16 cellular contexts compared by ENCODE assay signal in the genomic region with DNA sequence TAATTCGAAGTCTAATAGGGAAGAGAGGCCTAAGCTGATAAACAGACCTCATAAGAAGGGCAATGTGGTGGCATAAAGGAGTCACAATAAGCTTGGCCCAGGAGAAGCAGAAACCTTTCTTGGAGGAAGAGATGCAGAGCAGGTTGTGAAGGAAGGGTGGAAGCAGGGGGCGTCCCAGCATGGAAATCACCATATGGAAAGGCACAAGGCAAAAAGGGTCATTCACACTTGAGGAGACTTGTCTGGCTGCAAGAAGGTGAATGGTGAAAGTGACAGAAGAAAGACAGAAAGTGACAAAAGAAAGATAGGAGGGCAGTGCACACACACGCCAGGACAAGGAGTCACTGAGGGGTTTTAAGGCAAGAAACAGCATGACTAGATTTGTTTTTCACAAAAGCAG. TPM values are rescaled to one million over a fixed set of nuclear protein-coding genes. Genes with fewer than 3 reads are reported as not detected.
A peak's percentile ranks its signal among the peaks of the same experiment; 100 is the strongest.
DNase-seq lines count a peak whose midpoint lies in the region; ATAC-seq and TF ChIP-seq lines count a peak whose summit lies in the region.
"Had no signal": no experiment of that assay in that cellular context is flagged by ENCODE, and none has a peak within 500 bp of the region (broad histone marks: within the 10 kb centered on the region; RNA-seq: fewer than 3 reads in every experiment).

No MANE protein-coding gene starts in this region.

- intact Hi-C loops in aorta (cut with DNase I) = no loop called here

- TF ChIP-seq CTCF in WTC11 (IDR thresholded peaks at IDR 0.05) (no peak), endodermal cell (conservative IDR thresholded peaks at IDR 0.05) (no peak)

- peaks cover 14% of the 10 kb centered on the region for H3K4me1 Mint-ChIP-seq in WTC11
- H3K4me1 Mint-ChIP-seq in endodermal cell = no peaks in the 10 kb centered on the region
- H3K4me1 Mint-ChIP-seq in stimulated activated effector memory CD8-positive, alpha-beta T cell treated with anti-CD3 and anti-CD28 coated beads, Interleukin-12 subunit alpha, Interleukin-12 subunit beta, amount 100 ng/mL, for 72 hours = peaks cover 27% of the 10 kb centered on the region
- H3K4me1 Mint-ChIP-seq: B cell had no signal

- H3K36me3 Mint-ChIP-seq in WTC11 (no peaks in the 10 kb centered on the region), endodermal cell (ENCODE audit: low read depth) (peaks cover 10% of the 10 kb centered on the region)
- peaks cover 76% of the 10 kb centered on the region for H3K36me3 Mint-ChIP-seq in stimulated activated effector memory CD8-positive, alpha-beta T cell treated with anti-CD3 and anti-CD28 coated beads, Interleukin-12 subunit alpha, Interleukin-12 subunit beta, amount 100 ng/mL, for 72 hours

- H3K36me3 ChIP-seq in H7 (replicated peaks; ENCODE audit: control insufficient read depth, insufficient read depth, low read length) (no peaks in the 10 kb centered on the region), endodermal cell (ENCODE audit: control insufficient read depth, insufficient read depth, low read length) (no peaks in the 10 kb centered on the region), aorta (ENCODE audit: control insufficient read depth in 1 of 2, insufficient read depth in 2 of 2, low read length in 1 of 2) (peaks cover 0 to 9% of the 10 kb centered on the region in 2 donors)

- CTCF ChIA-PET in WTC11 (lab: Charles Lee) = interaction anchor here (0.8 to 1.0 kb wide), 2 partner anchors 38 to 469 kb away, joined by 3 to 4 read pairs; no protein-coding TSS in a partner anchor

- H3K9me3 Mint-ChIP-seq in WTC11 (no peaks in the 10 kb centered on the region), endodermal cell (no peaks in the 10 kb centered on the region)
- H3K9me3 Mint-ChIP-seq in stimulated activated effector memory CD8-positive, alpha-beta T cell treated with anti-CD3 and anti-CD28 coated beads, Interleukin-12 subunit alpha, Interleukin-12 subunit beta, amount 100 ng/mL, for 72 hours = no peaks in the 10 kb centered on the region
- H3K9me3 Mint-ChIP-seq: CD4-positive, alpha-beta memory T cell; H9; HFFc6; IgD-negative memory B cell had no signal

- 79 to 86% methylated on average over 3 of the region's 3 CpGs for WGBS in endodermal cell (ENCODE audit: insufficient coverage in 1 of 2, insufficient read length in 1 of 2), 2 experiments
- WGBS in aorta, 2 donors = 90% methylated on average over 3 of the region's 3 CpGs

- H3K4me1 ChIP-seq in endodermal cell (ENCODE audit: control insufficient read depth, insufficient read depth, low read length) = no peaks in the 10 kb centered on the region
- no peaks in the 10 kb centered on the region for H3K4me1 ChIP-seq in aorta (ENCODE audit: control insufficient read depth in 1 of 2, insufficient read depth in 2 of 2, low read length in 2 of 2)

- H3K4me3 Mint-ChIP-seq in WTC11 (no peak overlapping the region), endodermal cell (no peak overlapping the region)
- H3K4me3 Mint-ChIP-seq in stimulated activated effector memory CD8-positive, alpha-beta T cell treated with anti-CD3 and anti-CD28 coated beads, Interleukin-12 subunit alpha, Interleukin-12 subunit beta, amount 100 ng/mL, for 72 hours = no peak overlapping the region
- H3K4me3 Mint-ChIP-seq: B cell; CD4-positive, alpha-beta memory T cell; H9; HFFc6; IgD-negative memory B cell had no signal

- H3K27me3 Mint-ChIP-seq in WTC11 (ENCODE audit: low read depth) (no peaks in the 10 kb centered on the region), endodermal cell (ENCODE audit: insufficient read depth) (no peaks in the 10 kb centered on the region)
- H3K27me3 Mint-ChIP-seq: B cell; CD4-positive, alpha-beta memory T cell; IgD-negative memory B cell had no signal

- H3K4me3 ChIP-seq in H7 (ENCODE audit: insufficient read depth, low read depth, low read length) = no peak overlapping the region
- no peak overlapping the region for H3K4me3 ChIP-seq in endodermal cell (ENCODE audit: low read length)
- H3K4me3 ChIP-seq in aorta (ENCODE audit: low read length in 2 of 2) = no peak overlapping the region

- DNase-seq in H7 (peak; percentile 27), WTC11 (ENCODE audit: low spot score) (no peak), endodermal cell (peak; percentile 62), amygdala (lab: John Stamatoyannopoulos, UW) (no peak), aorta (no peak), NCI-H146 (lab: John Stamatoyannopoulos, UW) (no peak)
- DNase-seq in stimulated activated effector memory CD8-positive, alpha-beta T cell treated with anti-CD3 and anti-CD28 coated beads, Interleukin-12 subunit alpha, Interleukin-12 subunit beta, amount 100 ng/mL, for 72 hours (ENCODE audit: low spot score in 2 of 2) = no peak
- DNase-seq: C1 segment of cervical spinal cord; CD4-positive, alpha-beta memory T cell; DMS153; DND-41; GDM1; H9; HFFc6 had no signal

- peak overlapping the region; percentile 29; the same call in 1 of the 2 replicates for H3K27ac Mint-ChIP-seq in WTC11
- no peak overlapping the region for H3K27ac Mint-ChIP-seq in endodermal cell
- H3K27ac Mint-ChIP-seq in stimulated activated effector memory CD8-positive, alpha-beta T cell treated with anti-CD3 and anti-CD28 coated beads, Interleukin-12 subunit alpha, Interleukin-12 subunit beta, amount 100 ng/mL, for 72 hours = peak overlapping the region; percentile 2
- H3K27ac Mint-ChIP-seq: B cell, HFFc6, IgD-negative memory B cell had no signal

- POLR2A ChIA-PET in WTC11 (lab: Charles Lee) = no interaction called here

- H3K27ac ChIP-seq in endodermal cell (ENCODE audit: low read depth, low read length) (no peak overlapping the region), aorta (ENCODE audit: low read depth in 1 of 2, low read length in 2 of 2) (no peak overlapping the region)

- H3K27me3 ChIP-seq in H7 (ENCODE audit: control insufficient read depth, insufficient read depth, low read length) = no peaks in the 10 kb centered on the region
- no peaks in the 10 kb centered on the region for H3K27me3 ChIP-seq in endodermal cell (ENCODE audit: control insufficient read depth, insufficient read depth, low read length, poor library complexity, severe bottlenecking)
- H3K27me3 ChIP-seq in aorta (ENCODE audit: control insufficient read depth in 1 of 2, insufficient read depth in 2 of 2, low read length in 1 of 2) = no peaks in the 10 kb centered on the region

- ATAC-seq in WTC11 (peak; percentile 76), aorta (ENCODE audit: low FRiP score) (no peak)
- no peak for ATAC-seq in stimulated activated effector memory CD8-positive, alpha-beta T cell treated with anti-CD3 and anti-CD28 coated beads, Interleukin-12 subunit alpha, Interleukin-12 subunit beta, amount 100 ng/mL, for 72 hours

- H3K9ac ChIP-seq in endodermal cell (ENCODE audit: extremely low read depth, low read length, poor library complexity, severe bottlenecking) = no peak overlapping the region

- H3K9me3 ChIP-seq in endodermal cell (ENCODE audit: control insufficient read depth, low read length) (no peaks in the 10 kb centered on the region), aorta (ENCODE audit: control insufficient read depth, low read length) (no peaks in the 10 kb centered on the region)

TF ChIP-seq in WTC11, 78 proteins besides CTCF, POLR2A, EP300 and RAD21 (continues in another document):
- TF ChIP-seq, protein P1, sequence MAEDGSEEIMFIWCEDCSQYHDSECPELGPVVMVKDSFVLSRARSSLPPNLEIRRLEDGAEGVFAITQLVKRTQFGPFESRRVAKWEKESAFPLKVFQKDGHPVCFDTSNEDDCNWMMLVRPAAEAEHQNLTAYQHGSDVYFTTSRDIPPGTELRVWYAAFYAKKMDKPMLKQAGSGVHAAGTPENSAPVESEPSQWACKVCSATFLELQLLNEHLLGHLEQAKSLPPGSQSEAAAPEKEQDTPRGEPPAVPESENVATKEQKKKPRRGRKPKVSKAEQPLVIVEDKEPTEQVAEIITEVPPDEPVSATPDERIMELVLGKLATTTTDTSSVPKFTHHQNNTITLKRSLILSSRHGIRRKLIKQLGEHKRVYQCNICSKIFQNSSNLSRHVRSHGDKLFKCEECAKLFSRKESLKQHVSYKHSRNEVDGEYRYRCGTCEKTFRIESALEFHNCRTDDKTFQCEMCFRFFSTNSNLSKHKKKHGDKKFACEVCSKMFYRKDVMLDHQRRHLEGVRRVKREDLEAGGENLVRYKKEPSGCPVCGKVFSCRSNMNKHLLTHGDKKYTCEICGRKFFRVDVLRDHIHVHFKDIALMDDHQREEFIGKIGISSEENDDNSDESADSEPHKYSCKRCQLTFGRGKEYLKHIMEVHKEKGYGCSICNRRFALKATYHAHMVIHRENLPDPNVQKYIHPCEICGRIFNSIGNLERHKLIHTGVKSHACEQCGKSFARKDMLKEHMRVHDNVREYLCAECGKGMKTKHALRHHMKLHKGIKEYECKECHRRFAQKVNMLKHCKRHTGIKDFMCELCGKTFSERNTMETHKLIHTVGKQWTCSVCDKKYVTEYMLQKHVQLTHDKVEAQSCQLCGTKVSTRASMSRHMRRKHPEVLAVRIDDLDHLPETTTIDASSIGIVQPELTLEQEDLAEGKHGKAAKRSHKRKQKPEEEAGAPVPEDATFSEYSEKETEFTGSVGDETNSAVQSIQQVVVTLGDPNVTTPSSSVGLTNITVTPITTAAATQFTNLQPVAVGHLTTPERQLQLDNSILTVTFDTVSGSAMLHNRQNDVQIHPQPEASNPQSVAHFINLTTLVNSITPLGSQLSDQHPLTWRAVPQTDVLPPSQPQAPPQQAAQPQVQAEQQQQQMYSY (CRISPR knock-in tag; IDR thresholded peaks at IDR 0.05) = no peak

RNA-seq across cellular contexts. Expression of a gene that starts 38.4 kb away (rescaled TPM):
- total RNA-seq in H7 (2014; rRNA removed; shearing (Covaris generic)) = 1.7 and 2.1 TPM in 2 replicates
- total RNA-seq in WTC11 (2021) = 2.9 to 3.9 TPM (median 3.2 TPM) in 3 replicates
- total RNA-seq in endodermal cell = 1 to 10 TPM; 7.2 to 9.0 TPM
- 2.0 TPM for polyA plus RNA-seq in endodermal cell (2013, experiment 1 of 2)
- polyA plus RNA-seq in endodermal cell (2013, experiment 2 of 2) = 3.0 TPM
- total RNA-seq in aorta = 1 to 10 TPM; 7.4 TPM
- polyA plus RNA-seq in aorta = 1 to 10 TPM; 2.8 to 4.4 TPM

RNA-seq across cellular contexts. Expression of a gene that starts 39.6 kb away (rescaled TPM):
- 22.6 and 27.7 TPM in 2 replicates for total RNA-seq in H7 (2014; rRNA removed; shearing (Covaris generic))
- 17.8 to 22.2 TPM (median 21.3 TPM) in 3 replicates for total RNA-seq in WTC11 (2021)
- total RNA-seq in endodermal cell = 10 to 100 TPM; 22.3 to 36.1 TPM
- polyA plus RNA-seq in endodermal cell (2013, experiment 1 of 2) = 23.8 TPM
- polyA plus RNA-seq in endodermal cell (2013, experiment 2 of 2) = 21.6 TPM
- total RNA-seq in aorta = 10 to 100 TPM; 21.2 to 21.9 TPM
- 10 to 100 TPM in 1 of 2 donors, 1 to 10 TPM in 1; 7.3 to 19.9 TPM for polyA plus RNA-seq in aorta

Comparison
In these comparisons a context has a peak if more than half of its experiments do, and no peak if none do; other contexts are left out.
1. DNase-seq: peak in H7 (single experiment) and endodermal cell (single experiment); none in WTC11 (single experiment), stimulated activated effector memory CD8-positive, alpha-beta T cell treated with anti-CD3 and anti-CD28 coated beads, Interleukin-12 subunit alpha, Interleukin-12 subunit beta, amount 100 ng/mL, for 72 hours (0 of 2), amygdala (0 of 56), aorta (0 of 2) and NCI-H146 (single experiment).